In genomic region chr6:134888316-134888715, GRCh38 we compare ENCODE assay signal across 19 cellular contexts.
DNase-seq lines count a peak whose midpoint lies in the region; ATAC-seq and TF ChIP-seq lines count a peak whose summit lies in the region.
"Had no signal": no experiment of that assay in that cellular context is flagged by ENCODE, and none has a peak within 500 bp of the region (broad histone marks: within the 10 kb centered on the region; RNA-seq: fewer than 3 reads in every experiment).

No MANE protein-coding gene starts in this region.

- ATAC-seq in SK-N-SH treated with all-trans-retinoic acid at 6 μM for 48 hours (no peak), GM19397 (IDR thresholded peaks at IDR 0.05; ENCODE audit: unreplicated experiment) (no peak)
- ATAC-seq: A549, HepG2 had no signal

- H3K36me3 ChIP-seq in SK-N-SH (replicated peaks in 1 of 2; ENCODE audit: control insufficient read depth in 1 of 2, insufficient read depth in 2 of 2, low read length in 1 of 2) = no peaks in the 10 kb centered on the region
- H3K36me3 ChIP-seq: BE2C, HAP-1 had no signal

- no peaks in the 10 kb centered on the region for H4K20me1 ChIP-seq in SK-N-SH (ENCODE audit: insufficient read depth)

- TF ChIP-seq EP300 in SK-N-SH (IDR thresholded peaks at IDR 0.05; ENCODE audit: borderline replicate concordance in 1 of 2, low read depth in 1 of 2, low read length in 1 of 2) = no peak

- no peak overlapping the region for H2AFZ ChIP-seq in SK-N-SH (ENCODE audit: low read depth)
- H2AFZ ChIP-seq: GM23248 had no signal

- no peaks in the 10 kb centered on the region for H3K9me2 ChIP-seq in SK-N-SH

- no peaks in the 10 kb centered on the region for H3K27me3 ChIP-seq in SK-N-SH (ENCODE audit: insufficient read depth)
- H3K27me3 ChIP-seq: BE2C had no signal

- POLR2A ChIA-PET in SK-N-SH (lab: Yijun Ruan, JAX) = no interaction called here

- no peak overlapping the region for H3K4me3 ChIP-seq in SK-N-SH (ENCODE audit: low read depth in 2 of 2, low read length in 1 of 2)
- H3K4me3 ChIP-seq: A549, GM23248, HAP-1 had no signal

- CTCF ChIA-PET in SK-N-SH (lab: Yijun Ruan, JAX) = interaction anchor here (1.0 to 1.4 kb wide), 2 partner anchors 8 to 732 kb away, joined by 4 to 7 read pairs; no protein-coding TSS in a partner anchor

- no peaks in the 10 kb centered on the region for H3K4me1 Mint-ChIP-seq in T-helper 2 cell treated with Interferon-gamma antibody and Interleukin-4, amounts not matched to agents 5 μg/mL and 100 μg/mL, for 36 hours (ENCODE audit: low read depth)

- no peaks in the 10 kb centered on the region for H3K79me2 ChIP-seq in SK-N-SH (ENCODE audit: insufficient read depth)

- H3F3A ChIP-seq in SK-N-SH (replicated peaks; ENCODE audit: insufficient read depth) = no peaks in the 10 kb centered on the region

- no peak for TF ChIP-seq RAD21 in SK-N-SH (IDR thresholded peaks at IDR 0.05; ENCODE audit: low read length)

- TF ChIP-seq CTCF in SK-N-SH (IDR thresholded peaks at IDR 0.05) = no peak

- H3K4me3 Mint-ChIP-seq in T-helper 2 cell treated with Interferon-gamma antibody and Interleukin-4, amounts not matched to agents 5 μg/mL and 100 μg/mL, for 36 hours = no peak overlapping the region
- H3K4me3 Mint-ChIP-seq: CD4-positive, alpha-beta T cell; IgD-negative memory B cell had no signal

- no peak overlapping the region for H3K9ac ChIP-seq in SK-N-SH
- H3K9ac ChIP-seq: GM23248 had no signal

- no peak for DNase-seq in SK-N-SH
- peak; percentile 58 for DNase-seq in amniotic epithelial cell (ENCODE audit: low read depth)
- DNase-seq in inferior parietal cortex (ENCODE audit: extremely low spot score) = peak; percentile 58
- peak; percentile 68 for DNase-seq in superior temporal gyrus (ENCODE audit: extremely low spot score)
- no peak for DNase-seq in NCI-H774 (lab: John Stamatoyannopoulos, UW)
- no peak for DNase-seq in T-helper 2 cell treated with Interferon-gamma antibody and Interleukin-4, amounts not matched to agents 5 μg/mL and 100 μg/mL, for 36 hours (ENCODE audit: low spot score)
- DNase-seq: BE2C; Caco-2; CD4-positive, alpha-beta T cell; GDM1; GM23248 had no signal

- H3K27ac ChIP-seq in SK-N-SH (ENCODE audit: low read depth in 2 of 2, low read length in 1 of 2) = no peak overlapping the region
- H3K27ac ChIP-seq: 22Rv1, A549, C4-2B, GM23248 had no signal

- 70% methylated on average over 3 of the region's 3 CpGs for WGBS in SK-N-SH (ENCODE audit: low lambda C conversion rate)

- H3K4me2 ChIP-seq in SK-N-SH = no peak overlapping the region
- H3K4me2 ChIP-seq: A549 had no signal

- H3K36me3 Mint-ChIP-seq in T-helper 2 cell treated with Interferon-gamma antibody and Interleukin-4, amounts not matched to agents 5 μg/mL and 100 μg/mL, for 36 hours (ENCODE audit: low read depth) = no peaks in the 10 kb centered on the region
- H3K36me3 Mint-ChIP-seq: IgD-negative memory B cell had no signal

- no peaks in the 10 kb centered on the region for H3K4me1 ChIP-seq in SK-N-SH (ENCODE audit: control insufficient read depth in 1 of 2, insufficient read depth in 2 of 2, low read depth in 1 of 2, low read length in 1 of 2)
- H3K4me1 ChIP-seq: A549, Caco-2, HAP-1 had no signal

- no peaks in the 10 kb centered on the region for H3K9me3 ChIP-seq in SK-N-SH
- H3K9me3 ChIP-seq: BE2C, Caco-2 had no signal

- no peak overlapping the region for H3K27ac Mint-ChIP-seq in T-helper 2 cell treated with Interferon-gamma antibody and Interleukin-4, amounts not matched to agents 5 μg/mL and 100 μg/mL, for 36 hours
- H3K27ac Mint-ChIP-seq: CD4-positive, alpha-beta T cell; IgD-negative memory B cell had no signal

- H3K27me3 Mint-ChIP-seq in T-helper 2 cell treated with Interferon-gamma antibody and Interleukin-4, amounts not matched to agents 5 μg/mL and 100 μg/mL, for 36 hours (ENCODE audit: low read depth) = peaks cover 37% of the 10 kb centered on the region

- H3K9me3 Mint-ChIP-seq in T-helper 2 cell treated with Interferon-gamma antibody and Interleukin-4, amounts not matched to agents 5 μg/mL and 100 μg/mL, for 36 hours = peaks cover 12% of the 10 kb centered on the region

TF ChIP-seq in SK-N-SH treated with all-trans-retinoic acid at 6 μM for 48 hours, 23 proteins besides CTCF, POLR2A, EP300 and RAD21:
- TF ChIP-seq CREB5 (CRISPR knock-in tag; IDR thresholded peaks at IDR 0.05; ENCODE audit: low read depth) = no peak
- no peak for TF ChIP-seq TCF4 (CRISPR knock-in tag; IDR thresholded peaks at IDR 0.05; ENCODE audit: borderline replicate concordance)
- TF ChIP-seq ISL1 (CRISPR knock-in tag; IDR thresholded peaks at IDR 0.05) = peak; percentile 48; the same call in 1 of the 2 replicates
- TF ChIP-seq ZC3H10 (CRISPR knock-in tag; IDR thresholded peaks at IDR 0.05) = no peak
- TF ChIP-seq ZNF565 (CRISPR knock-in tag; conservative IDR thresholded peaks at IDR 0.05; ENCODE audit: low read depth) = no peak
- TF ChIP-seq TOX (CRISPR knock-in tag; IDR thresholded peaks at IDR 0.05; ENCODE audit: borderline replicate concordance) = no peak
- no peak for TF ChIP-seq GLIS3 (CRISPR knock-in tag; IDR thresholded peaks at IDR 0.05)
- no peak for TF ChIP-seq ZNF8 (CRISPR knock-in tag; IDR thresholded peaks at IDR 0.05)

TF ChIP-seq in SK-N-SH, 30 proteins besides CTCF, POLR2A, EP300 and RAD21:
- TF ChIP-seq CHD2 (IDR thresholded peaks at IDR 0.05; ENCODE audit: low read length, partially characterized antibody) (no peak), JUND (IDR thresholded peaks at IDR 0.05) (no peak), GATA2 (CRISPR knock-in tag; IDR thresholded peaks at IDR 0.05) (no peak), TEAD4 (IDR thresholded peaks at IDR 0.05; ENCODE audit: borderline replicate concordance, insufficient read depth) (no peak), SIN3A (IDR thresholded peaks at IDR 0.05; ENCODE audit: borderline replicate concordance, low read depth, low read length) (no peak), GABPA (IDR thresholded peaks at IDR 0.05; ENCODE audit: low read depth) (no peak), FOSL2 (IDR thresholded peaks at IDR 0.05; ENCODE audit: borderline replicate concordance, low read depth) (no peak), TAF1 (IDR thresholded peaks at IDR 0.05; ENCODE audit: borderline replicate concordance, low read depth, low read length) (no peak), POLR2AphosphoS5 (IDR thresholded peaks at IDR 0.05; ENCODE audit: low read depth, low read length) (no peak), FOXM1 (IDR thresholded peaks at IDR 0.05; ENCODE audit: low read depth) (no peak)
- TF ChIP-seq, protein P1, sequence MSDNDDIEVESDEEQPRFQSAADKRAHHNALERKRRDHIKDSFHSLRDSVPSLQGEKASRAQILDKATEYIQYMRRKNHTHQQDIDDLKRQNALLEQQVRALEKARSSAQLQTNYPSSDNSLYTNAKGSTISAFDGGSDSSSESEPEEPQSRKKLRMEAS (IDR thresholded peaks at IDR 0.05; ENCODE audit: low read depth) = no peak
- TF ChIP-seq, protein P2, sequence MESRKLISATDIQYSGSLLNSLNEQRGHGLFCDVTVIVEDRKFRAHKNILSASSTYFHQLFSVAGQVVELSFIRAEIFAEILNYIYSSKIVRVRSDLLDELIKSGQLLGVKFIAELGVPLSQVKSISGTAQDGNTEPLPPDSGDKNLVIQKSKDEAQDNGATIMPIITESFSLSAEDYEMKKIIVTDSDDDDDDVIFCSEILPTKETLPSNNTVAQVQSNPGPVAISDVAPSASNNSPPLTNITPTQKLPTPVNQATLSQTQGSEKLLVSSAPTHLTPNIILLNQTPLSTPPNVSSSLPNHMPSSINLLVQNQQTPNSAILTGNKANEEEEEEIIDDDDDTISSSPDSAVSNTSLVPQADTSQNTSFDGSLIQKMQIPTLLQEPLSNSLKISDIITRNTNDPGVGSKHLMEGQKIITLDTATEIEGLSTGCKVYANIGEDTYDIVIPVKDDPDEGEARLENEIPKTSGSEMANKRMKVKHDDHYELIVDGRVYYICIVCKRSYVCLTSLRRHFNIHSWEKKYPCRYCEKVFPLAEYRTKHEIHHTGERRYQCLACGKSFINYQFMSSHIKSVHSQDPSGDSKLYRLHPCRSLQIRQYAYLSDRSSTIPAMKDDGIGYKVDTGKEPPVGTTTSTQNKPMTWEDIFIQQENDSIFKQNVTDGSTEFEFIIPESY (IDR thresholded peaks at IDR 0.05; ENCODE audit: borderline replicate concordance, low read depth) = no peak
- TF ChIP-seq, protein P3, sequence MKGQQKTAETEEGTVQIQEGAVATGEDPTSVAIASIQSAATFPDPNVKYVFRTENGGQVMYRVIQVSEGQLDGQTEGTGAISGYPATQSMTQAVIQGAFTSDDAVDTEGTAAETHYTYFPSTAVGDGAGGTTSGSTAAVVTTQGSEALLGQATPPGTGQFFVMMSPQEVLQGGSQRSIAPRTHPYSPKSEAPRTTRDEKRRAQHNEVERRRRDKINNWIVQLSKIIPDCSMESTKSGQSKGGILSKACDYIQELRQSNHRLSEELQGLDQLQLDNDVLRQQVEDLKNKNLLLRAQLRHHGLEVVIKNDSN (IDR thresholded peaks at IDR 0.05; ENCODE audit: borderline replicate concordance, low read depth) = no peak

Comparison
In these comparisons a context has a peak if more than half of its experiments do, and no peak if none do; other contexts are left out.
1. DNase-seq: peak in amniotic epithelial cell (single experiment), inferior parietal cortex (single experiment) and superior temporal gyrus (single experiment); none in SK-N-SH (single experiment), NCI-H774 (single experiment) and T-helper 2 cell treated with Interferon-gamma antibody and Interleukin-4, amounts not matched to agents 5 μg/mL and 100 μg/mL, for 36 hours (single experiment).